13 cellular contexts compared by ENCODE assay signal in genomic region chr4:3322059-3322550, GRCh38. TPM values are rescaled to one million over a fixed set of nuclear protein-coding genes. Genes with fewer than 3 reads are reported as not detected.
A peak's percentile ranks its signal among the peaks of the same experiment; 100 is the strongest.
DNase-seq lines count a peak whose midpoint lies in the region; ATAC-seq and TF ChIP-seq lines count a peak whose summit lies in the region.
"Had no signal": no experiment of that assay in that cellular context is flagged by ENCODE, and none has a peak within 500 bp of the region (broad histone marks: within the 10 kb centered on the region; RNA-seq: fewer than 3 reads in every experiment).

No MANE protein-coding gene starts in this region.

- no peaks in the 10 kb centered on the region for H3K9me2 ChIP-seq in GM23338 (ENCODE audit: insufficient read depth)

- H4K20me1 ChIP-seq in GM23338 (replicated peaks; ENCODE audit: insufficient read depth) = no peaks in the 10 kb centered on the region; the same call in 1 of the 2 replicates

- ATAC-seq in GM23338 = peak; percentile 4; the same call in 1 of the 3 replicates
- ATAC-seq in activated CD8-positive, alpha-beta T cell treated with anti-CD3 and anti-CD28 coated beads, Interleukin-2, amount 10 ng/mL, durations not matched to agents 7 days and 5 days = no peak
- ATAC-seq: activated T-cell treated with anti-CD3 and anti-CD28 coated beads, Interleukin-2, amount 50 U/mL, for 4 hours; left colon had no signal

- H3K9me3 Mint-ChIP-seq in GM23338 (no peaks in the 10 kb centered on the region; the same call in 2 of the 3 replicates), brain (peaks cover 10 to 28% (median 21%) of the 10 kb centered on the region in 5 experiments)
- H3K9me3 Mint-ChIP-seq in activated CD8-positive, alpha-beta T cell treated with anti-CD3 and anti-CD28 coated beads, Interleukin-2, amount 10 ng/mL, durations not matched to agents 7 days and 5 days (ENCODE audit: insufficient read depth) = no peaks in the 10 kb centered on the region
- H3K9me3 Mint-ChIP-seq: activated T-cell treated with anti-CD3 and anti-CD28 coated beads, Interleukin-2, amount 50 U/mL, for 4 hours had no signal

- H3F3A ChIP-seq in GM23338 (replicated peaks; ENCODE audit: low read depth) = no peaks in the 10 kb centered on the region

- H3K9ac ChIP-seq in skeletal muscle tissue (ENCODE audit: low read depth in 1 of 3, low read length in 3 of 3) = peak overlapping the region in 1 of 3 donors; percentile 82

- H3K4me1 Mint-ChIP-seq in GM23338 (peaks cover 32% of the 10 kb centered on the region), brain (peaks cover 51% of the 10 kb centered on the region)
- H3K4me1 Mint-ChIP-seq in activated CD8-positive, alpha-beta T cell treated with anti-CD3 and anti-CD28 coated beads, Interleukin-2, amount 10 ng/mL, durations not matched to agents 7 days and 5 days (ENCODE audit: low read depth) = no peaks in the 10 kb centered on the region

- H3K27ac ChIP-seq in GM23338 (ENCODE audit: low read depth) = no peak overlapping the region
- H3K27ac ChIP-seq in skeletal muscle tissue (ENCODE audit: low read depth, low read length) = peak overlapping the region; percentile 90
- peak overlapping the region in 1 of 4 donors; percentile 21 for H3K27ac ChIP-seq in transverse colon

- peaks cover 9% of the 10 kb centered on the region; the same call in 1 of the 2 replicates for H3K79me2 ChIP-seq in GM23338 (replicated peaks; ENCODE audit: insufficient read depth)

- H3K4me3 ChIP-seq in GM23338 = no peak overlapping the region
- peak overlapping the region in 1 of 3 donors; percentile 2 for H3K4me3 ChIP-seq in skeletal muscle tissue (ENCODE audit: low read length in 3 of 3)
- H3K4me3 ChIP-seq in transverse colon = no peak overlapping the region

- WGBS in transverse colon (ENCODE audit: low coverage in 1 of 2), 2 donors = 82 to 96% methylated on average over 2 to 8 of the region's 10 CpGs

- H3K36me3 ChIP-seq in GM23338 (ENCODE audit: insufficient read depth) (no peaks in the 10 kb centered on the region), skeletal muscle tissue (ENCODE audit: control insufficient read depth in 3 of 3, insufficient read depth in 3 of 3, low read length in 3 of 3) (peaks cover 7 to 10% (median 8%) of the 10 kb centered on the region in 3 donors), transverse colon (no peaks in the 10 kb centered on the region)

- POLR2A ChIA-PET in activated CD8-positive, alpha-beta T cell treated with anti-CD3 and anti-CD28 coated beads, Interleukin-2, amount 10 ng/mL, durations not matched to agents 7 days and 5 days (lab: Charles Lee) = no interaction called here

- H3K4me1 ChIP-seq in GM23338 (ENCODE audit: insufficient read depth) (peaks cover 6% of the 10 kb centered on the region; the same call in 1 of the 2 replicates), skeletal muscle tissue (ENCODE audit: control insufficient read depth in 3 of 3, insufficient read depth in 3 of 3, low read length in 3 of 3) (peaks cover 28 to 46% (median 44%) of the 10 kb centered on the region in 3 donors), transverse colon (peaks cover 0 to 5% (median 0%) of the 10 kb centered on the region in 4 donors)

- no peak for TF ChIP-seq POLR2A in transverse colon (IDR thresholded peaks at IDR 0.05)

- TF ChIP-seq CTCF in GM23338 (conservative IDR thresholded peaks at IDR 0.05; ENCODE audit: low read depth in 2 of 2) (no peak), brain (conservative IDR thresholded peaks at IDR 0.05) (no peak), transverse colon (IDR thresholded peaks at IDR 0.05) (no peak)

- in situ Hi-C loops in transverse colon (cut with MboI; ENCODE audit: low pct_ligation_motif_present in 1 of 4, low pct_unique_long_range_greater_than_20kb in 1 of 4, low sequenced_read_pairs in 3 of 4) = no loop called here

- H3K27me3 Mint-ChIP-seq in GM23338 (ENCODE audit: insufficient read depth, low read depth, poor library complexity) (peaks cover 14% of the 10 kb centered on the region), brain (peaks cover 6% of the 10 kb centered on the region)
- peaks cover 6% of the 10 kb centered on the region for H3K27me3 Mint-ChIP-seq in activated CD8-positive, alpha-beta T cell treated with anti-CD3 and anti-CD28 coated beads, Interleukin-2, amount 10 ng/mL, durations not matched to agents 7 days and 5 days (ENCODE audit: low read depth)

- no peak overlapping the region for H2AFZ ChIP-seq in GM23338

- H3K4me2 ChIP-seq in GM23338 = no peak overlapping the region

- H3K27ac Mint-ChIP-seq in GM23338 (no peak overlapping the region), brain (peak overlapping the region; percentile 95 to 99 (median 97))
- no peak overlapping the region for H3K27ac Mint-ChIP-seq in activated CD8-positive, alpha-beta T cell treated with anti-CD3 and anti-CD28 coated beads, Interleukin-2, amount 10 ng/mL, durations not matched to agents 7 days and 5 days

- H3K36me3 Mint-ChIP-seq in GM23338 (ENCODE audit: low read depth) (peaks cover 2% of the 10 kb centered on the region; the same call in 2 of the 3 replicates), brain (peaks cover 72% of the 10 kb centered on the region)
- H3K36me3 Mint-ChIP-seq in activated CD8-positive, alpha-beta T cell treated with anti-CD3 and anti-CD28 coated beads, Interleukin-2, amount 10 ng/mL, durations not matched to agents 7 days and 5 days (ENCODE audit: low read depth) = no peaks in the 10 kb centered on the region

- CTCF ChIA-PET in activated CD8-positive, alpha-beta T cell treated with anti-CD3 and anti-CD28 coated beads, Interleukin-2, amount 10 ng/mL, durations not matched to agents 7 days and 5 days (lab: Charles Lee) = interaction anchor here (1.2 kb wide), 1 partner anchor 24 kb away, joined by 3 read pairs; no protein-coding TSS in a partner anchor

- H3K27me3 ChIP-seq in GM23338 (ENCODE audit: insufficient read depth) = no peaks in the 10 kb centered on the region
- H3K27me3 ChIP-seq in skeletal muscle tissue (ENCODE audit: control insufficient read depth in 3 of 3, insufficient read depth in 3 of 3, low read length in 3 of 3) = no peaks in the 10 kb centered on the region
- H3K27me3 ChIP-seq in transverse colon = no peaks in the 10 kb centered on the region

- intact Hi-C loops in transverse colon (cut with DNase I; ENCODE audit: low total_unique reads) = no loop called here

- TF ChIP-seq EP300 in transverse colon (IDR thresholded peaks at IDR 0.05; ENCODE audit: low read depth) = no peak

- H3K9me3 ChIP-seq in skeletal muscle tissue (ENCODE audit: control insufficient read depth in 3 of 3, low read length in 3 of 3) (no peaks in the 10 kb centered on the region), transverse colon (no peaks in the 10 kb centered on the region)

- peak; percentile 44 for DNase-seq in GM23338 (ENCODE audit: low spot score)
- peak; percentile 44 for DNase-seq in iPS-NIHi11 (ENCODE audit: low spot score)
- DNase-seq in activated CD8-positive, alpha-beta T cell treated with anti-CD3 and anti-CD28 coated beads, Interleukin-2, amount 10 ng/mL, durations not matched to agents 7 days and 5 days = no peak
- no peak for DNase-seq in transverse colon
- DNase-seq in T-helper 1 cell = no peak
- no peak for DNase-seq in NCI-H1436 (lab: John Stamatoyannopoulos, UW)
- DNase-seq: activated T-cell treated with anti-CD3 and anti-CD28 coated beads, Interleukin-2, amount 50 U/mL, for 4 hours; DMS153; effector CD4-positive, alpha-beta T cell; left colon; MV-4-11 had no signal

- H3K4me3 Mint-ChIP-seq in GM23338 (no peak overlapping the region), brain (peak overlapping the region; percentile 48 to 82 (median 77))
- no peak overlapping the region for H3K4me3 Mint-ChIP-seq in activated CD8-positive, alpha-beta T cell treated with anti-CD3 and anti-CD28 coated beads, Interleukin-2, amount 10 ng/mL, durations not matched to agents 7 days and 5 days
- H3K4me3 Mint-ChIP-seq: activated T-cell treated with anti-CD3 and anti-CD28 coated beads, Interleukin-2, amount 50 U/mL, for 4 hours had no signal

TF ChIP-seq in GM23338, 12 proteins besides CTCF, POLR2A, EP300 and RAD21 (continues in another document):
- no peak for TF ChIP-seq POLR2AphosphoS5 (IDR thresholded peaks at IDR 0.05; ENCODE audit: low read depth)
- no peak for TF ChIP-seq JUNB (IDR thresholded peaks at IDR 0.05; ENCODE audit: unreplicated experiment)
- no peak for TF ChIP-seq REST (IDR thresholded peaks at IDR 0.05; ENCODE audit: unreplicated experiment)
- no peak for TF ChIP-seq STAT1 (IDR thresholded peaks at IDR 0.05; ENCODE audit: unreplicated experiment)

RNA-seq across cellular contexts. Expression of gene RGS12, which starts 29.3 kb away (rescaled TPM):
- 13.4 and 19.0 TPM in 2 replicates for total RNA-seq in GM23338 (2014; rRNA removed; shearing (Covaris generic))
- 8.0 and 8.2 TPM in 2 replicates for polyA plus RNA-seq in GM23338 (2016; fragmentation: Nextera tagmentation; extraction: Ambion mirVana)
- 59.4 TPM for polyA plus RNA-seq in brain (ENCODE audit: insufficient read depth, low read depth, low replicate concordance)
- total RNA-seq in skeletal muscle tissue = 28.2 TPM
- total RNA-seq in activated CD8-positive, alpha-beta T cell treated with anti-CD3 and anti-CD28 coated beads, Interleukin-2, amount 10 ng/mL, durations not matched to agents 7 days and 5 days = 1 to 10 TPM; 4.7 to 8.3 TPM
- 10 to 100 TPM; 12.4 to 77.4 (median 17.3) TPM for total RNA-seq in transverse colon

Comparison
In these comparisons a context has a peak if more than half of its experiments do, and no peak if none do; other contexts are left out.
1. DNase-seq: peak in GM23338 (single experiment) and iPS-NIHi11 (single experiment); none in activated CD8-positive, alpha-beta T cell treated with anti-CD3 and anti-CD28 coated beads, Interleukin-2, amount 10 ng/mL, durations not matched to agents 7 days and 5 days (single experiment), transverse colon (single experiment), T-helper 1 cell (0 of 5) and NCI-H1436 (single experiment).
2. H3K27ac Mint-ChIP-seq: peak in brain (5 of 5); none in GM23338 (single experiment) and activated CD8-positive, alpha-beta T cell treated with anti-CD3 and anti-CD28 coated beads, Interleukin-2, amount 10 ng/mL, durations not matched to agents 7 days and 5 days (single experiment).
3. H3K4me3 Mint-ChIP-seq: peak in brain (5 of 5); none in GM23338 (single experiment) and activated CD8-positive, alpha-beta T cell treated with anti-CD3 and anti-CD28 coated beads, Interleukin-2, amount 10 ng/mL, durations not matched to agents 7 days and 5 days (single experiment).